ENCODE assay signal across 1 cellular context in genomic region chr11:17738350-17739207, GRCh38.
TF ChIP-seq lines count a peak whose summit lies in the region.

No MANE protein-coding gene starts in this region.

TF ChIP-seq in GM23338, 12 proteins besides CTCF, POLR2A, EP300 and RAD21:
- TF ChIP-seq, protein P1, sequence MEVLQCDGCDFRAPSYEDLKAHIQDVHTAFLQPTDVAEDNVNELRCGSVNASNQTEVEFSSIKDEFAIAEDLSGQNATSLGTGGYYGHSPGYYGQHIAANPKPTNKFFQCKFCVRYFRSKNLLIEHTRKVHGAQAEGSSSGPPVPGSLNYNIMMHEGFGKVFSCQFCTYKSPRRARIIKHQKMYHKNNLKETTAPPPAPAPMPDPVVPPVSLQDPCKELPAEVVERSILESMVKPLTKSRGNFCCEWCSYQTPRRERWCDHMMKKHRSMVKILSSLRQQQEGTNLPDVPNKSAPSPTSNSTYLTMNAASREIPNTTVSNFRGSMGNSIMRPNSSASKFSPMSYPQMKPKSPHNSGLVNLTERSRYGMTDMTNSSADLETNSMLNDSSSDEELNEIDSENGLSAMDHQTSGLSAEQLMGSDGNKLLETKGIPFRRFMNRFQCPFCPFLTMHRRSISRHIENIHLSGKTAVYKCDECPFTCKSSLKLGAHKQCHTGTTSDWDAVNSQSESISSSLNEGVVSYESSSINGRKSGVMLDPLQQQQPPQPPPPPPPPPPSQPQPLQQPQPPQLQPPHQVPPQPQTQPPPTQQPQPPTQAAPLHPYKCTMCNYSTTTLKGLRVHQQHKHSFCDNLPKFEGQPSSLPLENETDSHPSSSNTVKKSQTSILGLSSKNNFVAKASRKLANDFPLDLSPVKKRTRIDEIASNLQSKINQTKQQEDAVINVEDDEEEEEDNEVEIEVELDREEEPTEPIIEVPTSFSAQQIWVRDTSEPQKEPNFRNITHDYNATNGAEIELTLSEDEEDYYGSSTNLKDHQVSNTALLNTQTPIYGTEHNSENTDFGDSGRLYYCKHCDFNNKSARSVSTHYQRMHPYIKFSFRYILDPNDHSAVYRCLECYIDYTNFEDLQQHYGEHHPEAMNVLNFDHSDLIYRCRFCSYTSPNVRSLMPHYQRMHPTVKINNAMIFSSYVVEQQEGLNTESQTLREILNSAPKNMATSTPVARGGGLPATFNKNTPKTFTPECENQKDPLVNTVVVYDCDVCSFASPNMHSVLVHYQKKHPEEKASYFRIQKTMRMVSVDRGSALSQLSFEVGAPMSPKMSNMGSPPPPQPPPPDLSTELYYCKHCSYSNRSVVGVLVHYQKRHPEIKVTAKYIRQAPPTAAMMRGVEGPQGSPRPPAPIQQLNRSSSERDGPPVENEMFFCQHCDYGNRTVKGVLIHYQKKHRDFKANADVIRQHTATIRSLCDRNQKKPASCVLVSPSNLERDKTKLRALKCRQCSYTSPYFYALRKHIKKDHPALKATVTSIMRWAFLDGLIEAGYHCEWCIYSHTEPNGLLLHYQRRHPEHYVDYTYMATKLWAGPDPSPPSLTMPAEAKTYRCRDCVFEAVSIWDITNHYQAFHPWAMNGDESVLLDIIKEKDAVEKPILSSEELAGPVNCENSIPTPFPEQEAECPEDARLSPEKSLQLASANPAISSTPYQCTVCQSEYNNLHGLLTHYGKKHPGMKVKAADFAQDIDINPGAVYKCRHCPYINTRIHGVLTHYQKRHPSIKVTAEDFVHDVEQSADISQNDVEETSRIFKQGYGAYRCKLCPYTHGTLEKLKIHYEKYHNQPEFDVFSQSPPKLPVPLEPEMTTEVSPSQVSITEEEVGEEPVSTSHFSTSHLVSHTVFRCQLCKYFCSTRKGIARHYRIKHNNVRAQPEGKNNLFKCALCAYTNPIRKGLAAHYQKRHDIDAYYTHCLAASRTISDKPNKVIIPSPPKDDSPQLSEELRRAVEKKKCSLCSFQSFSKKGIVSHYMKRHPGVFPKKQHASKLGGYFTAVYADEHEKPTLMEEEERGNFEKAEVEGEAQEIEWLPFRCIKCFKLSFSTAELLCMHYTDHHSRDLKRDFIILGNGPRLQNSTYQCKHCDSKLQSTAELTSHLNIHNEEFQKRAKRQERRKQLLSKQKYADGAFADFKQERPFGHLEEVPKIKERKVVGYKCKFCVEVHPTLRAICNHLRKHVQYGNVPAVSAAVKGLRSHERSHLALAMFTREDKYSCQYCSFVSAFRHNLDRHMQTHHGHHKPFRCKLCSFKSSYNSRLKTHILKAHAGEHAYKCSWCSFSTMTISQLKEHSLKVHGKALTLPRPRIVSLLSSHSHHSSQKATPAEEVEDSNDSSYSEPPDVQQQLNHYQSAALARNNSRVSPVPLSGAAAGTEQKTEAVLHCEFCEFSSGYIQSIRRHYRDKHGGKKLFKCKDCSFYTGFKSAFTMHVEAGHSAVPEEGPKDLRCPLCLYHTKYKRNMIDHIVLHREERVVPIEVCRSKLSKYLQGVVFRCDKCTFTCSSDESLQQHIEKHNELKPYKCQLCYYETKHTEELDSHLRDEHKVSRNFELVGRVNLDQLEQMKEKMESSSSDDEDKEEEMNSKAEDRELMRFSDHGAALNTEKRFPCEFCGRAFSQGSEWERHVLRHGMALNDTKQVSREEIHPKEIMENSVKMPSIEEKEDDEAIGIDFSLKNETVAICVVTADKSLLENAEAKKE (CRISPR knock-in tag; IDR thresholded peaks at IDR 0.05), result no peak
- TF ChIP-seq EZH2 (IDR thresholded peaks at IDR 0.05; ENCODE audit: low read depth, unreplicated experiment) (no peak), CREB1 (CRISPR knock-in tag; IDR thresholded peaks at IDR 0.05; ENCODE audit: low read depth) (no peak), NANOG (IDR thresholded peaks at IDR 0.05; ENCODE audit: borderline replicate concordance) (no peak), JUNB (IDR thresholded peaks at IDR 0.05; ENCODE audit: unreplicated experiment) (no peak), EZH2phosphoT487 (IDR thresholded peaks at IDR 0.05; ENCODE audit: unreplicated experiment) (no peak), ZNF331 (CRISPR knock-in tag; IDR thresholded peaks at IDR 0.05; ENCODE audit: low read depth) (no peak), ETS1 (IDR thresholded peaks at IDR 0.05) (no peak), STAT1 (IDR thresholded peaks at IDR 0.05; ENCODE audit: unreplicated experiment) (no peak), ZNF114 (CRISPR knock-in tag; IDR thresholded peaks at IDR 0.05) (no peak), POLR2AphosphoS5 (IDR thresholded peaks at IDR 0.05; ENCODE audit: low read depth) (no peak)
- TF ChIP-seq, protein P2, sequence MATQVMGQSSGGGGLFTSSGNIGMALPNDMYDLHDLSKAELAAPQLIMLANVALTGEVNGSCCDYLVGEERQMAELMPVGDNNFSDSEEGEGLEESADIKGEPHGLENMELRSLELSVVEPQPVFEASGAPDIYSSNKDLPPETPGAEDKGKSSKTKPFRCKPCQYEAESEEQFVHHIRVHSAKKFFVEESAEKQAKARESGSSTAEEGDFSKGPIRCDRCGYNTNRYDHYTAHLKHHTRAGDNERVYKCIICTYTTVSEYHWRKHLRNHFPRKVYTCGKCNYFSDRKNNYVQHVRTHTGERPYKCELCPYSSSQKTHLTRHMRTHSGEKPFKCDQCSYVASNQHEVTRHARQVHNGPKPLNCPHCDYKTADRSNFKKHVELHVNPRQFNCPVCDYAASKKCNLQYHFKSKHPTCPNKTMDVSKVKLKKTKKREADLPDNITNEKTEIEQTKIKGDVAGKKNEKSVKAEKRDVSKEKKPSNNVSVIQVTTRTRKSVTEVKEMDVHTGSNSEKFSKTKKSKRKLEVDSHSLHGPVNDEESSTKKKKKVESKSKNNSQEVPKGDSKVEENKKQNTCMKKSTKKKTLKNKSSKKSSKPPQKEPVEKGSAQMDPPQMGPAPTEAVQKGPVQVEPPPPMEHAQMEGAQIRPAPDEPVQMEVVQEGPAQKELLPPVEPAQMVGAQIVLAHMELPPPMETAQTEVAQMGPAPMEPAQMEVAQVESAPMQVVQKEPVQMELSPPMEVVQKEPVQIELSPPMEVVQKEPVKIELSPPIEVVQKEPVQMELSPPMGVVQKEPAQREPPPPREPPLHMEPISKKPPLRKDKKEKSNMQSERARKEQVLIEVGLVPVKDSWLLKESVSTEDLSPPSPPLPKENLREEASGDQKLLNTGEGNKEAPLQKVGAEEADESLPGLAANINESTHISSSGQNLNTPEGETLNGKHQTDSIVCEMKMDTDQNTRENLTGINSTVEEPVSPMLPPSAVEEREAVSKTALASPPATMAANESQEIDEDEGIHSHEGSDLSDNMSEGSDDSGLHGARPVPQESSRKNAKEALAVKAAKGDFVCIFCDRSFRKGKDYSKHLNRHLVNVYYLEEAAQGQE (IDR thresholded peaks at IDR 0.05; ENCODE audit: unreplicated experiment), result no peak
